In the genomic region with DNA sequence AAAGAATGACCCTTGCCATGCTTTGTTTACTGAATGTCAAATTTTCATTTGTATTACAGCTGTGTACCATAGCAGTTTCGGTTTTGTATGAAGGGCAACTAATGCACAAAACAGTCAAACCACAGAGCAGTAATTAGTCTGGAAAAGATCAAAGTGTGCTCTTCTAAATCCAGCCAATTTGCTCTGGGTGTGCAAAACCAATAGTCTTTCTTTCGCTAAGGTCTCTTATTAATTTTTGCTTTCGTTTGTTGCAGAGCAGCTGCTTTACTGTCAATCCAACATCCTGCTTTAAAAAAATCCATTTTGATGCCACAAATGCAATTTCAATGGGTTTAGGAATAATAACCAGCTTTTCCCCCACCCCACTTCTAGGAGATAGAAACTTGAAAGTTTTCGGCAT, we compare ENCODE assay signal across 9 cellular contexts.
DNase-seq lines count a peak whose midpoint lies in the region; FAIRE-seq and TF ChIP-seq lines count a peak whose summit lies in the region.
"Had no signal": no experiment of that assay in that cellular context is flagged by ENCODE, and none has a peak within 500 bp of the region (broad histone marks: within the 10 kb centered on the region; RNA-seq: fewer than 3 reads in every experiment).

No MANE protein-coding gene starts in this region.

- no peak overlapping the region for H2AFZ ChIP-seq in KMS-11 (ENCODE audit: low read depth)

- H3K36me3 Mint-ChIP-seq in activated naive CD4-positive, alpha-beta T cell treated with anti-CD3 and anti-CD28 coated beads, Interleukin-2, amount 10 ng/mL, durations not matched to agents 7 days and 5 days, result no peaks in the 10 kb centered on the region

- H3K9ac ChIP-seq in KMS-11 (no peak overlapping the region), duodenal mucosa (ENCODE audit: low read depth in 1 of 2, low read length in 2 of 2) (no peak overlapping the region)

- H3K27me3 ChIP-seq in KMS-11 (ENCODE audit: insufficient read depth, low read depth) (no peaks in the 10 kb centered on the region), duodenal mucosa (ENCODE audit: control insufficient read depth in 1 of 2, insufficient read depth in 2 of 2, low read length in 2 of 2) (peaks cover 0 to 3% of the 10 kb centered on the region in 2 donors), WERI-Rb-1 (ENCODE audit: insufficient read depth, low read depth, severe bottlenecking) (no peaks in the 10 kb centered on the region)
- H3K27me3 ChIP-seq: transverse colon had no signal

- H3K27me3 Mint-ChIP-seq in activated naive CD4-positive, alpha-beta T cell treated with anti-CD3 and anti-CD28 coated beads, Interleukin-2, amount 10 ng/mL, durations not matched to agents 7 days and 5 days, result no peaks in the 10 kb centered on the region

- H3K4me3 Mint-ChIP-seq in activated naive CD4-positive, alpha-beta T cell treated with anti-CD3 and anti-CD28 coated beads, Interleukin-2, amount 10 ng/mL, durations not matched to agents 7 days and 5 days, result no peak overlapping the region

- H3K4me3 ChIP-seq in KMS-11 (IDR thresholded peaks at IDR 0.05; ENCODE audit: insufficient read depth, low read depth, low read length) (no peak overlapping the region), duodenal mucosa (ENCODE audit: low read depth in 1 of 2, low read length in 2 of 2) (peak overlapping the region; percentile 11 to 23), WERI-Rb-1 (ENCODE audit: low read depth, low read length) (no peak overlapping the region)

- H4K20me1 ChIP-seq in KMS-11 (ENCODE audit: insufficient read depth), result no peaks in the 10 kb centered on the region

- TF ChIP-seq CTCF in GM20000 (IDR thresholded peaks at IDR 0.05; ENCODE audit: extremely low read depth, missing control alignments) (no peak), KMS-11 (conservative IDR thresholded peaks at IDR 0.05; ENCODE audit: low read depth, low read length) (no peak), WERI-Rb-1 (IDR thresholded peaks at IDR 0.05; ENCODE audit: low read depth, low read length) (no peak)

- peaks cover 15% of the 10 kb centered on the region for H3K4me1 Mint-ChIP-seq in activated naive CD4-positive, alpha-beta T cell treated with anti-CD3 and anti-CD28 coated beads, Interleukin-2, amount 10 ng/mL, durations not matched to agents 7 days and 5 days

- peak overlapping the region; percentile 65 for H3K27ac ChIP-seq in KMS-11
- no peak overlapping the region for H3K27ac ChIP-seq in duodenal mucosa (ENCODE audit: low read depth, low read length)
- H3K27ac ChIP-seq in WERI-Rb-1, result no peak overlapping the region
- H3K27ac ChIP-seq: transverse colon had no signal

- H3K4me1 ChIP-seq in KMS-11 (ENCODE audit: low read depth, poor library complexity, severe bottlenecking), result peaks cover 58% of the 10 kb centered on the region
- H3K4me1 ChIP-seq in duodenal mucosa (ENCODE audit: control insufficient read depth in 1 of 2, insufficient read depth in 2 of 2, low read length in 2 of 2), result peaks cover 0 to 5% of the 10 kb centered on the region in 2 donors
- H3K4me1 ChIP-seq: transverse colon had no signal

- FAIRE-seq in GM12892 (lab: Jason Lieb, UNC), result peak; percentile 82

- no peaks in the 10 kb centered on the region for H3K9me3 Mint-ChIP-seq in activated naive CD4-positive, alpha-beta T cell treated with anti-CD3 and anti-CD28 coated beads, Interleukin-2, amount 10 ng/mL, durations not matched to agents 7 days and 5 days

- peak overlapping the region; percentile 72 for H3K4me2 ChIP-seq in KMS-11

- H3K27ac Mint-ChIP-seq in activated naive CD4-positive, alpha-beta T cell treated with anti-CD3 and anti-CD28 coated beads, Interleukin-2, amount 10 ng/mL, durations not matched to agents 7 days and 5 days, result no peak overlapping the region

- TF ChIP-seq POLR2A in GM12892 (IDR thresholded peaks at IDR 0.05; ENCODE audit: low read depth, low read length), result no peak

- no peaks in the 10 kb centered on the region for H3K9me3 ChIP-seq in duodenal mucosa (ENCODE audit: control insufficient read depth in 1 of 2, low read length in 2 of 2)
- H3K9me3 ChIP-seq in WERI-Rb-1 (ENCODE audit: severe bottlenecking), result no peaks in the 10 kb centered on the region
- H3K9me3 ChIP-seq: transverse colon had no signal

- DNase-seq in GM12892 (ENCODE audit: insufficient read length) (no peak), GM20000 (ENCODE audit: low spot score) (peak; percentile 7), WERI-Rb-1 (no peak), iPS-NIHi11 (ENCODE audit: low spot score) (no peak)
- DNase-seq in activated naive CD4-positive, alpha-beta T cell treated with anti-CD3 and anti-CD28 coated beads, Interleukin-2, amount 10 ng/mL, durations not matched to agents 7 days and 5 days, result no peak
- DNase-seq in activated T-cell treated with anti-CD3 and anti-CD28 coated beads, Interleukin-2, amount 50 U/mL, for 48 hours, result no peak
- DNase-seq: transverse colon had no signal

- H3K79me2 ChIP-seq in KMS-11 (ENCODE audit: insufficient read depth, low read depth), result no peaks in the 10 kb centered on the region

- H3K36me3 ChIP-seq in KMS-11 (ENCODE audit: insufficient read depth), result no peaks in the 10 kb centered on the region
- no peaks in the 10 kb centered on the region for H3K36me3 ChIP-seq in duodenal mucosa (ENCODE audit: control insufficient read depth in 1 of 2, insufficient read depth in 2 of 2, low read length in 2 of 2)
- no peaks in the 10 kb centered on the region for H3K36me3 ChIP-seq in WERI-Rb-1
- H3K36me3 ChIP-seq: transverse colon had no signal

- CTCF ChIA-PET in activated naive CD4-positive, alpha-beta T cell treated with anti-CD3 and anti-CD28 coated beads, Interleukin-2, amount 10 ng/mL, durations not matched to agents 7 days and 5 days (lab: Charles Lee), result interaction anchor here (2.1 kb wide), 1 partner anchor 129 kb away, joined by 6 read pairs; no protein-coding TSS in a partner anchor

Comparison
In these comparisons a context has a peak if more than half of its experiments do, and no peak if none do; other contexts are left out.
1. H3K4me3 ChIP-seq: peak in duodenal mucosa (2 of 2); none in KMS-11 (single experiment) and WERI-Rb-1 (single experiment).